ENCODE assay signal across 8 cellular contexts in the genomic region with DNA sequence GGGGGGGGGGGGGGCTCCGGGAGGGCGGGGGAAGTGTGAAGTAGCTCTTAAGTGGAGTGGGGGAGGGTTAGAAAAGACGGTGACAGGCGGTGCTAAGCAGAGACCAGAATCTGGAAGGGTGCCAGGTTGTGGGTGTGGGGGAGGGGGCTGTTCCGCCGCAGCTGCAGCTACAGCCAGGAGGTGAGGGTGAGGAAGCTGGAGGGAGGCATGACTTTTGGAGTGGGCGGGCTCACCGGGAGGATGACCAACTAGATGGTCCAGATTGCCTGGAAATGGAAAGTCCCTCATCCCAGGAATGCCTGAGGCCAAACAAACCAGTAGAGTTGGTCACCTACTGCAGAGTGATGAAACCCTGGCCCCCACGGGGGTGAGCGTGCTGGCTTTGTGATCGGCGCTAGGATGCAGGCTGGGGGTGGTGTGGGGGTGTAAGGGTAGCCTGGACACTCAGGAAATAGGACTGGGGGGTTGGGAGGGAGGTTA.
A peak's percentile ranks its signal among the peaks of the same experiment; 100 is the strongest.
DNase-seq lines count a peak whose midpoint lies in the region; ATAC-seq lines count a peak whose summit lies in the region.

No MANE protein-coding gene starts in this region.

- H2AFZ ChIP-seq in mesenchymal stem cell (ENCODE audit: low read depth, low read length), result no peak overlapping the region

- H2AK5ac ChIP-seq in mesenchymal stem cell (ENCODE audit: low read length, severe bottlenecking), result no peak overlapping the region

- H2BK12ac ChIP-seq in mesenchymal stem cell (ENCODE audit: low read length in 2 of 2), result no peak overlapping the region

- H2BK120ac ChIP-seq in mesenchymal stem cell (ENCODE audit: low read depth, low read length), result no peak overlapping the region

- H3K27ac ChIP-seq in mesenchymal stem cell (ENCODE audit: low read length, poor library complexity, severe bottlenecking), result peak overlapping the region; percentile 18

- H3K9me3 Mint-ChIP-seq in central memory CD8-positive, alpha-beta T cell, result no peaks in the 10 kb centered on the region
- no peaks in the 10 kb centered on the region for H3K9me3 Mint-ChIP-seq in stimulated activated effector memory CD8-positive, alpha-beta T cell treated with anti-CD3 and anti-CD28 coated beads, Interleukin-12 subunit alpha, Interleukin-12 subunit beta, amount 100 ng/mL, for 72 hours

- no peak overlapping the region for H3K9ac ChIP-seq in mesenchymal stem cell (ENCODE audit: low read length)

- H3K79me1 ChIP-seq in mesenchymal stem cell (replicated peaks; ENCODE audit: low read length, poor library complexity, severe bottlenecking), result peaks cover 1% of the 10 kb centered on the region

- DNase-seq in GM03348 (ENCODE audit: low spot score) (peak; percentile 39), NCI-H226 (peak; percentile 88), mesenchymal stem cell (peak; percentile 88)
- peak in 3 of 4 experiments; percentile 5 to 36 (median 26) for DNase-seq in activated CD4-positive, CD25-positive, alpha-beta regulatory T cell (lab: John Stamatoyannopoulos, UW)
- DNase-seq in central memory CD8-positive, alpha-beta T cell (ENCODE audit: low spot score in 2 of 2), result peak; percentile 29 to 68
- DNase-seq in stimulated activated effector memory CD8-positive, alpha-beta T cell treated with anti-CD3 and anti-CD28 coated beads, Interleukin-12 subunit alpha, Interleukin-12 subunit beta, amount 100 ng/mL, for 72 hours (ENCODE audit: low spot score in 2 of 2), result peak; percentile 5 to 76

- peak overlapping the region; percentile 0 for H4K8ac ChIP-seq in mesenchymal stem cell (ENCODE audit: low read length)

- no peak overlapping the region for H3K23ac ChIP-seq in mesenchymal stem cell (ENCODE audit: low read length in 2 of 2)

- H3K4me1 Mint-ChIP-seq in central memory CD8-positive, alpha-beta T cell, result peaks cover 28% of the 10 kb centered on the region
- peaks cover 18% of the 10 kb centered on the region for H3K4me1 Mint-ChIP-seq in stimulated activated effector memory CD8-positive, alpha-beta T cell treated with anti-CD3 and anti-CD28 coated beads, Interleukin-12 subunit alpha, Interleukin-12 subunit beta, amount 100 ng/mL, for 72 hours

- peak; percentile 69 for ATAC-seq in HG02970 (IDR thresholded peaks at IDR 0.05; ENCODE audit: low FRiP score, unreplicated experiment)
- ATAC-seq in central memory CD8-positive, alpha-beta T cell (replicated peaks; ENCODE audit: extremely low read depth, poor library complexity, severe bottlenecking), result peak; percentile 84
- peak; percentile 69 for ATAC-seq in stimulated activated effector memory CD8-positive, alpha-beta T cell treated with anti-CD3 and anti-CD28 coated beads, Interleukin-12 subunit alpha, Interleukin-12 subunit beta, amount 100 ng/mL, for 72 hours
- ATAC-seq in HG03280 (IDR thresholded peaks at IDR 0.05; ENCODE audit: unreplicated experiment), result no peak

- H3K4me3 ChIP-seq in mesenchymal stem cell (ENCODE audit: insufficient read depth in 1 of 2, low read depth in 1 of 2, low read length in 2 of 2), result peak overlapping the region in 1 of 2 experiments; percentile 18

- H3K27me3 ChIP-seq in mesenchymal stem cell (ENCODE audit: control insufficient read depth in 1 of 2, insufficient read depth in 1 of 2, low read length in 2 of 2), result peaks cover 0 to 22% of the 10 kb centered on the region in 2 experiments

- H2BK5ac ChIP-seq in mesenchymal stem cell (ENCODE audit: low read depth, low read length, poor library complexity, severe bottlenecking), result peak overlapping the region; percentile 68

- H3K14ac ChIP-seq in mesenchymal stem cell (ENCODE audit: low read length in 2 of 2), result no peak overlapping the region

- peak overlapping the region; percentile 65 for H3K4me2 ChIP-seq in mesenchymal stem cell (ENCODE audit: low read length, poor library complexity, severe bottlenecking)

- peak overlapping the region; percentile 73 for H3K4me3 Mint-ChIP-seq in central memory CD8-positive, alpha-beta T cell
- H3K4me3 Mint-ChIP-seq in stimulated activated effector memory CD8-positive, alpha-beta T cell treated with anti-CD3 and anti-CD28 coated beads, Interleukin-12 subunit alpha, Interleukin-12 subunit beta, amount 100 ng/mL, for 72 hours, result peak overlapping the region; percentile 52

- H3K36me3 ChIP-seq in mesenchymal stem cell (ENCODE audit: control insufficient read depth in 1 of 2, insufficient read depth in 2 of 2, low read depth in 1 of 2, low read length in 2 of 2), result no peaks in the 10 kb centered on the region

- no peaks in the 10 kb centered on the region for H3K36me3 Mint-ChIP-seq in central memory CD8-positive, alpha-beta T cell (ENCODE audit: insufficient read depth)
- H3K36me3 Mint-ChIP-seq in stimulated activated effector memory CD8-positive, alpha-beta T cell treated with anti-CD3 and anti-CD28 coated beads, Interleukin-12 subunit alpha, Interleukin-12 subunit beta, amount 100 ng/mL, for 72 hours, result no peaks in the 10 kb centered on the region

- no peak overlapping the region for H3K18ac ChIP-seq in mesenchymal stem cell (ENCODE audit: low read depth in 1 of 2, low read length in 2 of 2)

- 2% methylated on average over 10 of the region's 12 CpGs for WGBS in mesenchymal stem cell

- H3K27me3 Mint-ChIP-seq in central memory CD8-positive, alpha-beta T cell, result no peaks in the 10 kb centered on the region

- no peak overlapping the region for H3K4ac ChIP-seq in mesenchymal stem cell (ENCODE audit: low read depth in 1 of 2, low read length in 2 of 2)

- H3K9me3 ChIP-seq in mesenchymal stem cell (ENCODE audit: control insufficient read depth, low read length), result no peaks in the 10 kb centered on the region

- H3K4me1 ChIP-seq in mesenchymal stem cell (ENCODE audit: control insufficient read depth, insufficient read depth, low read depth, low read length), result peaks cover 12% of the 10 kb centered on the region

- H3K27ac Mint-ChIP-seq in central memory CD8-positive, alpha-beta T cell (ENCODE audit: low read depth), result peak overlapping the region; percentile 5
- peak overlapping the region; percentile 57 for H3K27ac Mint-ChIP-seq in stimulated activated effector memory CD8-positive, alpha-beta T cell treated with anti-CD3 and anti-CD28 coated beads, Interleukin-12 subunit alpha, Interleukin-12 subunit beta, amount 100 ng/mL, for 72 hours

- no peak overlapping the region for H4K91ac ChIP-seq in mesenchymal stem cell (ENCODE audit: low read length)

- no peak overlapping the region for H2BK15ac ChIP-seq in mesenchymal stem cell (ENCODE audit: low read depth, poor library complexity, severe bottlenecking)

Comparison
In these comparisons a context has a peak if more than half of its experiments do, and no peak if none do; other contexts are left out.
1. DNase-seq: peak in every context shown above with its lines; median percentile 88 in NCI-H226; 88 in mesenchymal stem cell; 48 in central memory CD8-positive, alpha-beta T cell; 40 in stimulated activated effector memory CD8-positive, alpha-beta T cell treated with anti-CD3 and anti-CD28 coated beads, Interleukin-12 subunit alpha, Interleukin-12 subunit beta, amount 100 ng/mL, for 72 hours; 39 in GM03348; 26 in activated CD4-positive, CD25-positive, alpha-beta regulatory T cell.